ENCODE assay signal across 13 cellular contexts in genomic region chr3:190265795-190266194, GRCh38. TPM values are rescaled to one million over a fixed set of nuclear protein-coding genes. Genes with fewer than 3 reads are reported as not detected.
A peak's percentile ranks its signal among the peaks of the same experiment; 100 is the strongest.
DNase-seq lines count a peak whose midpoint lies in the region; ATAC-seq, FAIRE-seq and TF ChIP-seq lines count a peak whose summit lies in the region.
"Had no signal": no experiment of that assay in that cellular context is flagged by ENCODE, and none has a peak within 500 bp of the region (broad histone marks: within the 10 kb centered on the region; RNA-seq: fewer than 3 reads in every experiment).

No MANE protein-coding gene starts in this region.

- peak; percentile 9 for DNase-seq in HS-5 (ENCODE audit: low read depth)
- DNase-seq in astrocyte (ENCODE audit: low read depth): peak; percentile 84
- DNase-seq in hepatocyte (ENCODE audit: low spot score): peak; percentile 48
- DNase-seq in tibial nerve (ENCODE audit: low spot score in 2 of 2): peak in 1 of 2 donors; percentile 46
- DNase-seq in middle frontal gyrus (ENCODE audit: extremely low spot score, low spot score): no peak
- DNase-seq: activated CD4-positive, alpha-beta T cell treated with anti-CD3 and anti-CD28 coated beads for 36 hours; activated naive CD4-positive, alpha-beta T cell treated with anti-CD3 and anti-CD28 coated beads, Interleukin-2, amount 50 U/mL, for 16 hours; effector CD8-positive, alpha-beta T cell; naive B cell; NCI-H2029 treated with DMSO at 0.1 percent for 48 hours had no signal

- H3K9me3 ChIP-seq in astrocyte (ENCODE audit: insufficient read depth, low read depth, low read length) (no peaks in the 10 kb centered on the region), hepatocyte (ENCODE audit: low read depth) (no peaks in the 10 kb centered on the region), tibial nerve (no peaks in the 10 kb centered on the region)

- H3K27me3 Mint-ChIP-seq in astrocyte (ENCODE audit: low read depth, unreplicated experiment): no peaks in the 10 kb centered on the region

- H2AFZ ChIP-seq in astrocyte (ENCODE audit: low read depth, low read length) (no peak overlapping the region), hepatocyte (no peak overlapping the region)

- H3K79me2 ChIP-seq in astrocyte (ENCODE audit: insufficient read depth, low read length) (no peaks in the 10 kb centered on the region), hepatocyte (no peaks in the 10 kb centered on the region)

- no peak for FAIRE-seq in astrocyte (lab: Jason Lieb, UNC)

- no peaks in the 10 kb centered on the region for H3K9me3 Mint-ChIP-seq in astrocyte (ENCODE audit: unreplicated experiment)

- H3K9ac ChIP-seq in astrocyte (ENCODE audit: low read length): no peak overlapping the region

- WGBS in hepatocyte (ENCODE audit: low lambda C conversion rate, missing lambda C conversion rate): 72% methylated on average over 3 of the region's 3 CpGs
- WGBS in tibial nerve, 2 donors: 35 to 38% methylated on average over 3 of the region's 3 CpGs

- H3K27me3 ChIP-seq in astrocyte (ENCODE audit: insufficient read depth, low read length) (no peaks in the 10 kb centered on the region), hepatocyte (no peaks in the 10 kb centered on the region), tibial nerve (no peaks in the 10 kb centered on the region)

- ATAC-seq in HG02642 (IDR thresholded peaks at IDR 0.05; ENCODE audit: poor library complexity, unreplicated experiment) (no peak), GM19351 (IDR thresholded peaks at IDR 0.05; ENCODE audit: unreplicated experiment) (no peak)
- ATAC-seq: activated CD4-positive, alpha-beta T cell treated with anti-CD3 and anti-CD28 coated beads for 36 hours; Right ventricle myocardium inferior had no signal

- peak; percentile 59 to 84 for TF ChIP-seq EP300 in tibial nerve (IDR thresholded peaks at IDR 0.05)

- H3K27ac ChIP-seq in astrocyte (ENCODE audit: low read depth, low read length) (no peak overlapping the region), hepatocyte (peak overlapping the region; percentile 31), tibial nerve (peak overlapping the region in 2 of 4 donors; percentile 58 to 75)

- TF ChIP-seq CTCF in astrocyte (IDR thresholded peaks at IDR 0.05; ENCODE audit: insufficient read depth, low read depth, low read length) (no peak), hepatocyte (IDR thresholded peaks at IDR 0.05; ENCODE audit: poor library complexity) (no peak), tibial nerve (IDR thresholded peaks at IDR 0.05) (no peak)

- H3K9me2 ChIP-seq in hepatocyte (replicated peaks; ENCODE audit: insufficient read depth): no peaks in the 10 kb centered on the region

- H3K4me3 ChIP-seq in astrocyte (ENCODE audit: insufficient read depth, low read depth, low read length): no peak overlapping the region
- H3K4me3 ChIP-seq in hepatocyte: no peak overlapping the region
- no peak overlapping the region for H3K4me3 ChIP-seq in tibial nerve

- peaks cover 30% of the 10 kb centered on the region for H3K4me1 Mint-ChIP-seq in astrocyte (ENCODE audit: low read depth, unreplicated experiment)
- H3K4me1 Mint-ChIP-seq: activated CD4-positive, alpha-beta T cell treated with anti-CD3 and anti-CD28 coated beads for 36 hours; naive B cell had no signal

- H4K20me1 ChIP-seq in astrocyte (ENCODE audit: insufficient read depth, low read length) (no peaks in the 10 kb centered on the region), hepatocyte (ENCODE audit: insufficient read depth, poor library complexity, severe bottlenecking) (no peaks in the 10 kb centered on the region)

- H3K4me2 ChIP-seq in astrocyte (ENCODE audit: low read length): peak overlapping the region; percentile 5
- no peak overlapping the region for H3K4me2 ChIP-seq in hepatocyte

- H3K36me3 ChIP-seq in astrocyte (ENCODE audit: insufficient read depth, low read length) (no peaks in the 10 kb centered on the region), hepatocyte (replicated peaks; ENCODE audit: insufficient read depth, low read depth) (no peaks in the 10 kb centered on the region), tibial nerve (no peaks in the 10 kb centered on the region)

- TF ChIP-seq POLR2A in tibial nerve (IDR thresholded peaks at IDR 0.05): peak in 1 of 2 donors; percentile 19

- H3K4me1 ChIP-seq in astrocyte (ENCODE audit: insufficient read depth, low read length): peaks cover 3% of the 10 kb centered on the region
- H3K4me1 ChIP-seq in hepatocyte (ENCODE audit: insufficient read depth): no peaks in the 10 kb centered on the region
- peaks cover 0 to 16% (median 0%) of the 10 kb centered on the region in 4 donors for H3K4me1 ChIP-seq in tibial nerve

- H3K36me3 Mint-ChIP-seq in astrocyte (ENCODE audit: low read depth, unreplicated experiment): no peaks in the 10 kb centered on the region
- H3K36me3 Mint-ChIP-seq: naive B cell had no signal

- no peak overlapping the region for H3K27ac Mint-ChIP-seq in astrocyte (ENCODE audit: unreplicated experiment)
- H3K27ac Mint-ChIP-seq: activated CD4-positive, alpha-beta T cell treated with anti-CD3 and anti-CD28 coated beads for 36 hours; naive B cell had no signal

- H3K4me3 Mint-ChIP-seq in astrocyte (ENCODE audit: unreplicated experiment): no peak overlapping the region
- H3K4me3 Mint-ChIP-seq: activated CD4-positive, alpha-beta T cell treated with anti-CD3 and anti-CD28 coated beads for 36 hours; naive B cell had no signal

RNA-seq across cellular contexts. Expression of gene CLDN1, which starts 56.5 kb away (rescaled TPM):
- 34.1 and 35.6 TPM in 2 replicates for total RNA-seq in astrocyte
- total RNA-seq in hepatocyte: 106 and 123 TPM in 2 replicates
- polyA plus RNA-seq in hepatocyte: 45.3 and 46.9 TPM in 2 replicates
- total RNA-seq in tibial nerve: 100 to 1,000 TPM in 3 of 4 donors, 10 to 100 TPM in 1; 74.7 to 208 (median 133) TPM
